12 cellular contexts compared by ENCODE assay signal in genomic region chr7:16747095-16747494, GRCh38. TPM values are rescaled to one million over a fixed set of nuclear protein-coding genes. Genes with fewer than 3 reads are reported as not detected.
DNase-seq lines count a peak whose midpoint lies in the region; ATAC-seq and TF ChIP-seq lines count a peak whose summit lies in the region.
"Had no signal": no experiment of that assay in that cellular context is flagged by ENCODE, and none has a peak within 500 bp of the region (broad histone marks: within the 10 kb centered on the region; RNA-seq: fewer than 3 reads in every experiment).

No MANE protein-coding gene starts in this region.

- H3K4me3 Mint-ChIP-seq in glutamatergic neuron (ENCODE audit: unreplicated experiment) = no peak overlapping the region

- H3K4me1 Mint-ChIP-seq in glutamatergic neuron (ENCODE audit: low read depth, unreplicated experiment) = peaks cover 19% of the 10 kb centered on the region

- peaks cover 9% of the 10 kb centered on the region for H3K9me3 Mint-ChIP-seq in glutamatergic neuron (ENCODE audit: unreplicated experiment)

- in situ Hi-C loops in transverse colon (cut with MboI; ENCODE audit: low pct_ligation_motif_present in 1 of 4, low pct_unique_long_range_greater_than_20kb in 1 of 4, low sequenced_read_pairs in 3 of 4) = no loop called here

- H3K4me1 ChIP-seq in ovary (ENCODE audit: insufficient read depth) (peaks cover 5% of the 10 kb centered on the region), transverse colon (peaks cover 0 to 10% (median 1%) of the 10 kb centered on the region in 4 donors)

- peak overlapping the region; percentile 5 for H3K27ac Mint-ChIP-seq in glutamatergic neuron (ENCODE audit: unreplicated experiment)

- WGBS in ovary, 3 donors = 7 to 8% (median 7%) methylated on average over 1 of the region's 1 CpG
- WGBS in transverse colon (ENCODE audit: low coverage in 1 of 2), 2 donors = 33 to 69% methylated on average over 1 of the region's 1 CpG

- peak; percentile 91 for DNase-seq in DMS 273 (lab: John Stamatoyannopoulos, UW; ENCODE audit: unreplicated experiment)
- peak; percentile 27 for DNase-seq in NCI-H69 (lab: John Stamatoyannopoulos, UW)
- DNase-seq in glutamatergic neuron = no peak
- DNase-seq in ovary = peak in 3 of 5 donors; percentile 17 to 41 (median 32)
- DNase-seq in SKM-1 (lab: John Stamatoyannopoulos, UW; ENCODE audit: unreplicated experiment) = no peak
- no peak for DNase-seq in transverse colon
- DNase-seq: EL, NCI-H1417, NCI-H2029 treated with DMSO at 0.1 percent for 48 hours, SIG-M5 had no signal

- H3K9me3 ChIP-seq in ovary (no peaks in the 10 kb centered on the region), transverse colon (no peaks in the 10 kb centered on the region)
- H3K9me3 ChIP-seq: BLaER1 treated with 17β-estradiol and CSF1 and Interleukin-3, amounts not matched to agents 10 nM and 100 nM had no signal

- no peaks in the 10 kb centered on the region for H3K27me3 ChIP-seq in ovary
- no peaks in the 10 kb centered on the region for H3K27me3 ChIP-seq in transverse colon
- H3K27me3 ChIP-seq: BLaER1 treated with 17β-estradiol and CSF1 and Interleukin-3, amounts not matched to agents 10 nM and 100 nM had no signal

- H3K4me3 ChIP-seq in ovary = no peak overlapping the region
- no peak overlapping the region for H3K4me3 ChIP-seq in transverse colon
- H3K4me3 ChIP-seq: BLaER1 treated with 17β-estradiol and CSF1 and Interleukin-3, amounts not matched to agents 10 nM and 100 nM had no signal

- TF ChIP-seq CTCF in glutamatergic neuron (IDR thresholded peaks at IDR 0.05; ENCODE audit: partially characterized antibody, unreplicated experiment) (no peak), ovary (IDR thresholded peaks at IDR 0.05) (no peak), transverse colon (IDR thresholded peaks at IDR 0.05) (no peak)

- TF ChIP-seq EP300 in ovary (IDR thresholded peaks at IDR 0.05) = no peak
- no peak for TF ChIP-seq EP300 in transverse colon (IDR thresholded peaks at IDR 0.05; ENCODE audit: low read depth)

- no peaks in the 10 kb centered on the region for H3K36me3 Mint-ChIP-seq in glutamatergic neuron (ENCODE audit: unreplicated experiment)

- H3K27ac ChIP-seq in ovary (no peak overlapping the region), transverse colon (no peak overlapping the region)
- H3K27ac ChIP-seq: BLaER1 treated with 17β-estradiol and CSF1 and Interleukin-3, amounts not matched to agents 10 nM and 100 nM had no signal

- intact Hi-C loops in ovary (cut with DNase I) (no loop called here), transverse colon (cut with DNase I; ENCODE audit: low total_unique reads) (no loop called here)

- peaks cover 12% of the 10 kb centered on the region for H3K27me3 Mint-ChIP-seq in glutamatergic neuron (ENCODE audit: unreplicated experiment)

- TF ChIP-seq POLR2A in ovary (IDR thresholded peaks at IDR 0.05) = no peak
- TF ChIP-seq POLR2A in transverse colon (IDR thresholded peaks at IDR 0.05) = no peak

- H3K36me3 ChIP-seq in ovary = no peaks in the 10 kb centered on the region
- no peaks in the 10 kb centered on the region for H3K36me3 ChIP-seq in transverse colon
- H3K36me3 ChIP-seq: BLaER1 treated with 17β-estradiol and CSF1 and Interleukin-3, amounts not matched to agents 10 nM and 100 nM had no signal

- no peak for ATAC-seq in HG02623 (IDR thresholded peaks at IDR 0.05; ENCODE audit: unreplicated experiment)

RNA-seq across cellular contexts. Expression of gene TSPAN13, which starts 6.5 kb away (rescaled TPM):
- total RNA-seq in glutamatergic neuron (ENCODE audit: unreplicated experiment) (81.1 TPM), ovary (10 to 100 TPM in 1 of 7 donors, 1 to 10 TPM in 5, under 1 TPM in 1; 0.72 to 23.4 (median 3.7) TPM), transverse colon (10 to 100 TPM in 3 of 4 donors, 1 to 10 TPM in 1; 6.8 to 44.4 (median 21.4) TPM)
- 1 to 10 TPM; 4.2 to 8.1 TPM for polyA plus RNA-seq in ovary

RNA-seq across cellular contexts. Expression of gene AGR2, which starts 57.7 kb away (rescaled TPM):
- not detected for total RNA-seq in glutamatergic neuron (ENCODE audit: unreplicated experiment)
- total RNA-seq in ovary = 10 to 100 TPM in 1 of 7 donors, 1 to 10 TPM in 4, not detected in 2; 1.3 to 64.3 (median 4.6) TPM
- under 1 TPM in 1 of 2 donors, not detected in 1; 0.07 TPM for polyA plus RNA-seq in ovary
- total RNA-seq in transverse colon = 100 to 1,000 TPM in 3 of 4 donors, 10 to 100 TPM in 1; 32.9 to 297 (median 215) TPM

Comparison
In these comparisons a context has a peak if more than half of its experiments do, and no peak if none do; other contexts are left out.
1. DNase-seq: peak in DMS 273 (single experiment), NCI-H69 (single experiment) and ovary (3 of 5); none in glutamatergic neuron (single experiment), SKM-1 (single experiment) and transverse colon (single experiment).